ENCODE assay signal across 1 cellular context in genomic region chr19:46860846-46861690, GRCh38.
TF ChIP-seq lines count a peak whose summit lies in the region.

Gene ARHGAP35, plus strand, starts transcription at chr19:46860997. Its CDS starts 57,679 bp downstream, at chr19:46918676.

TF ChIP-seq in WTC11, 78 proteins besides CTCF, POLR2A, EP300 and RAD21 (continued from another document):
- TF ChIP-seq STAT6 (CRISPR knock-in tag; conservative IDR thresholded peaks at IDR 0.05; ENCODE audit: low read depth), result no peak
- no peak for TF ChIP-seq IRF2 (CRISPR knock-in tag; IDR thresholded peaks at IDR 0.05; ENCODE audit: borderline replicate concordance, low read depth)
- no peak; the same call in 1 of the 2 replicates for TF ChIP-seq ETV6 (CRISPR knock-in tag; IDR thresholded peaks at IDR 0.05)
- no peak for TF ChIP-seq ATF2 (CRISPR knock-in tag; IDR thresholded peaks at IDR 0.05; ENCODE audit: borderline replicate concordance, low read depth)
- no peak for TF ChIP-seq E2F1 (CRISPR knock-in tag; IDR thresholded peaks at IDR 0.05)
TF ChIP-seq in WTC11: peak in this region for 3.
